28 cellular contexts compared by ENCODE assay signal in the genomic region with DNA sequence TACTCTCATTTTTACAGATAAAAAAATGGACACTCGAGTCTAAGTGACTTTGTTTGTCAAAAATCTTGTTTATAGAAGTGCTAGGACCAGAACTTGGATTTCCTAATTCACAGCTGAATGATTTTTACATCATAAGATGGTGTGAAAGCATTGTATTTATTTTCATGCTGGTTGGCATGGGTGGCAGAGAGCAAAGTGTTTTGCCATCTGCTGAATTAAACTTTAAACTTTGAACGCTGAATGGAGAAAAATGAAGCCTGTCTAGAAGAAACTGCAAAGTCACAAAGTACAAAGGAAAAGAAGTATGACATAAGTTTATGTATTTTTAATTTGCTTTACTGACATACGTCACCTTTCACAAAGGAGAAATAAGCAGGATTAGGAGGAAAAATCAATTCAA.
DNase-seq lines count a peak whose midpoint lies in the region; ATAC-seq and TF ChIP-seq lines count a peak whose summit lies in the region.
"Had no signal": no experiment of that assay in that cellular context is flagged by ENCODE, and none has a peak within 500 bp of the region (broad histone marks: within the 10 kb centered on the region; RNA-seq: fewer than 3 reads in every experiment).

No MANE protein-coding gene starts in this region.

- no peak for ATAC-seq in left ventricle myocardium superior
- ATAC-seq: gastrocnemius medialis; lower lobe of right lung; pancreas; stimulated activated naive CD8-positive, alpha-beta T cell treated with anti-CD3 and anti-CD28 coated beads, Interleukin-15, amount 100 ng/mL, for 72 hours had no signal

- H3K9me3 ChIP-seq in cardiac muscle cell (ENCODE audit: low read depth) = no peaks in the 10 kb centered on the region
- H3K9me3 ChIP-seq in OCI-LY1 (ENCODE audit: low read length) = no peaks in the 10 kb centered on the region
- H3K9me3 ChIP-seq in mesodermal cell (ENCODE audit: control insufficient read depth, low read length) = no peaks in the 10 kb centered on the region
- no peaks in the 10 kb centered on the region for H3K9me3 ChIP-seq in osteoblast (ENCODE audit: low read depth, low read length)
- H3K9me3 ChIP-seq: gastrocnemius medialis, HAP-1, lower lobe of right lung, pancreas, SK-N-SH, uterus had no signal

- no peaks in the 10 kb centered on the region for H3K9me2 ChIP-seq in OCI-LY1 (ENCODE audit: low read depth, low read length)
- H3K9me2 ChIP-seq: SK-N-SH had no signal

- H3K4me1 ChIP-seq in cardiac muscle cell (ENCODE audit: low read depth) (no peaks in the 10 kb centered on the region), OCI-LY1 (ENCODE audit: insufficient read depth, low read length, severe bottlenecking) (peaks cover 33% of the 10 kb centered on the region), mesodermal cell (ENCODE audit: control insufficient read depth, insufficient read depth, low read length, poor library complexity, severe bottlenecking) (peaks cover 13% of the 10 kb centered on the region), osteoblast (ENCODE audit: insufficient read depth, low read length) (peaks cover 7% of the 10 kb centered on the region)
- H3K4me1 ChIP-seq: HAP-1, uterus had no signal

- H3K4me2 ChIP-seq in OCI-LY1 (ENCODE audit: low read length) = no peak overlapping the region
- H3K4me2 ChIP-seq in osteoblast (ENCODE audit: insufficient read depth, low read length) = no peak overlapping the region
- H3K4me2 ChIP-seq: SK-N-SH, smooth muscle cell had no signal

- intact Hi-C loops in left ventricle myocardium superior (cut with micrococcal nuclease) = no loop called here

- WGBS in mesodermal cell (ENCODE audit: insufficient coverage in 2 of 2), 2 experiments = 86 to 100% methylated on average over 1 of the region's 3 CpGs

- H3K36me3 ChIP-seq in cardiac muscle cell (no peaks in the 10 kb centered on the region), OCI-LY1 (ENCODE audit: insufficient read depth, low read length) (no peaks in the 10 kb centered on the region), mesodermal cell (ENCODE audit: control insufficient read depth, insufficient read depth, low read length) (peaks cover 7% of the 10 kb centered on the region), osteoblast (ENCODE audit: insufficient read depth, low read length) (no peaks in the 10 kb centered on the region)
- H3K36me3 ChIP-seq: gastrocnemius medialis, HAP-1, lower lobe of right lung, pancreas, uterus had no signal

- H3K27me3 ChIP-seq in cardiac muscle cell = no peaks in the 10 kb centered on the region
- no peaks in the 10 kb centered on the region for H3K27me3 ChIP-seq in OCI-LY1 (ENCODE audit: insufficient read depth, low read length)
- H3K27me3 ChIP-seq in osteoblast (ENCODE audit: insufficient read depth, low read length) = no peaks in the 10 kb centered on the region
- H3K27me3 ChIP-seq: BLaER1 treated with 17β-estradiol and CSF1 and Interleukin-3, amounts not matched to agents 10 nM and 100 nM; gastrocnemius medialis; pancreas; uterus had no signal

- H2AFZ ChIP-seq in OCI-LY1 (ENCODE audit: low read length) (no peak overlapping the region), osteoblast (ENCODE audit: low read length) (no peak overlapping the region)

- no peak for TF ChIP-seq CTCF in cardiac muscle cell (IDR thresholded peaks at IDR 0.05; ENCODE audit: low read depth, low read length)
- no peak for TF ChIP-seq CTCF in OCI-LY1 (IDR thresholded peaks at IDR 0.05; ENCODE audit: low read length)
- no peak for TF ChIP-seq CTCF in osteoblast (IDR thresholded peaks at IDR 0.05; ENCODE audit: extremely low read depth, low read depth, low read length)

- H3K27ac ChIP-seq in cardiac muscle cell = peak overlapping the region; percentile 25
- H3K27ac ChIP-seq in OCI-LY1 (ENCODE audit: low read depth, low read length, poor library complexity, severe bottlenecking) = peak overlapping the region; percentile 9
- H3K27ac ChIP-seq in mesodermal cell (ENCODE audit: low read depth, low read length, severe bottlenecking) = peak overlapping the region; percentile 16
- no peak overlapping the region for H3K27ac ChIP-seq in osteoblast (ENCODE audit: low read depth, low read length)
- H3K27ac ChIP-seq: lower lobe of right lung, pancreas, uterus had no signal

- H3K4me3 ChIP-seq in cardiac muscle cell = no peak overlapping the region
- H3K4me3 ChIP-seq in OCI-LY1 (ENCODE audit: low read depth, low read length, poor library complexity, severe bottlenecking) = no peak overlapping the region
- no peak overlapping the region for H3K4me3 ChIP-seq in mesodermal cell (ENCODE audit: extremely low read depth, insufficient read depth, low read length, poor library complexity, severe bottlenecking)
- no peak overlapping the region for H3K4me3 ChIP-seq in osteoblast (ENCODE audit: insufficient read depth, low read length)
- H3K4me3 ChIP-seq: BLaER1 treated with 17β-estradiol and CSF1 and Interleukin-3, amounts not matched to agents 10 nM and 100 nM; gastrocnemius medialis; HAP-1; lower lobe of right lung; pancreas; smooth muscle cell; uterus had no signal

- no peak for DNase-seq in cardiac muscle cell (ENCODE audit: low read depth in 1 of 2, low spot score in 1 of 2)
- DNase-seq in left ventricle myocardium superior = no peak
- no peak for DNase-seq in osteoblast (ENCODE audit: insufficient read length, low spot score, missing footprints)
- DNase-seq in Kasumi-1 (lab: John Stamatoyannopoulos, UW) = no peak
- no peak for DNase-seq in NCI-H2196 treated with DMSO at 0.1 percent for 48 hours (lab: John Stamatoyannopoulos, UW; ENCODE audit: unreplicated experiment)
- DNase-seq: activated CD4-positive, alpha-beta T cell treated with anti-CD3 and anti-CD28 coated beads, Interleukin-2, amount 50 U/mL, for 48 hours; activated CD4-positive, CD25-positive, alpha-beta regulatory T cell treated with anti-CD3 and anti-CD28 coated beads, Interleukin-2, amount 50 U/mL, for 72 hours; activated CD8-positive, alpha-beta memory T cell treated with anti-CD3 and anti-CD28 coated beads, Interleukin-2, amount 50 U/mL, for 4 hours; activated naive CD4-positive, alpha-beta T cell treated with anti-CD3 and anti-CD28 coated beads, Interleukin-2, amount 50 U/mL, for 16 hours; amygdala; Calu3; DND-41; gastrocnemius medialis; GF-D8; lower lobe of right lung; MV-4-11; NCI-H1436 treated with DMSO at 0.1 percent for 48 hours; NCI-H82; pancreas; SK-N-SH; stimulated activated CD4-positive, alpha-beta T cell treated with anti-CD3 and anti-CD28 coated beads, Interleukin-1b, Interleukin-23, amount 100 ng/mL, for 48 hours; stimulated activated naive CD8-positive, alpha-beta T cell treated with anti-CD3 and anti-CD28 coated beads, Interleukin-15, amount 100 ng/mL, for 72 hours; uterus had no signal

- no peaks in the 10 kb centered on the region for H3F3A ChIP-seq in OCI-LY1 (ENCODE audit: insufficient read depth, low read length)

- H4K20me1 ChIP-seq in OCI-LY1 (ENCODE audit: insufficient read depth, low read length) (no peaks in the 10 kb centered on the region), osteoblast (ENCODE audit: insufficient read depth, low read length) (no peaks in the 10 kb centered on the region)
- H4K20me1 ChIP-seq: BLaER1 treated with 17β-estradiol and CSF1 and Interleukin-3, amounts not matched to agents 10 nM and 100 nM had no signal

- no peak overlapping the region for H3K9ac ChIP-seq in OCI-LY1 (ENCODE audit: low read length)
- H3K9ac ChIP-seq: BLaER1 treated with 17β-estradiol and CSF1 and Interleukin-3, amounts not matched to agents 10 nM and 100 nM; SK-N-SH had no signal

- H3K79me2 ChIP-seq in OCI-LY1 (ENCODE audit: insufficient read depth, low read length) (no peaks in the 10 kb centered on the region), osteoblast (ENCODE audit: insufficient read depth, low read length) (peaks cover 41% of the 10 kb centered on the region)
